ENCODE assay signal across 1 cellular context in the genomic region with DNA sequence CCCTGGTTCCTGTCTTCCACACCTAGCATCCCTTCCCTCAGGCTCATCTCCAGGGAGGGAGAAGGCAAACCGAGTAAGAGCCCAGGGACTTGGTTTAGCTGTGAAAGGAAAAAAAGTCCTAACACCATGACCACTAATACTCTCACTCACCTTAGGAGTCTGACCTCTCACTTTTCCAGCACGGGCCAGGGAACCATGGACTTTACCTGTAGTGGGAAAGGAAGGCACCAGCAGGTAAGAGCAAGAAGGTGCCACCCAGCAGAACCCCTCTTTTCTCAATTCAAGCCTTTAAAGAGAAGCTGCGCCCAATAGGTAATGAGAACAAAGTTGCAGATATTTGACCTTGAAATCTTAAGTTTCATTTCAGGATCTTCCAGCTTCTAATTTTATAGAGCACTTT.
TF ChIP-seq lines count a peak whose summit lies in the region.

No MANE protein-coding gene starts in this region.

TF ChIP-seq in K562, 482 proteins besides CTCF, POLR2A, EP300 and RAD21:
- TF ChIP-seq ZSCAN32 (CRISPR knock-in tag; IDR thresholded peaks at IDR 0.05): no peak
- 0 out of 2 replicates have a peak, but pooled peaks have one; percentile 7 for TF ChIP-seq ZNF263 (CRISPR knock-in tag; IDR thresholded peaks at IDR 0.05; ENCODE audit: borderline replicate concordance)
TF ChIP-seq in K562: peak in this region for 1.
